17 cellular contexts compared by ENCODE assay signal in the genomic region with DNA sequence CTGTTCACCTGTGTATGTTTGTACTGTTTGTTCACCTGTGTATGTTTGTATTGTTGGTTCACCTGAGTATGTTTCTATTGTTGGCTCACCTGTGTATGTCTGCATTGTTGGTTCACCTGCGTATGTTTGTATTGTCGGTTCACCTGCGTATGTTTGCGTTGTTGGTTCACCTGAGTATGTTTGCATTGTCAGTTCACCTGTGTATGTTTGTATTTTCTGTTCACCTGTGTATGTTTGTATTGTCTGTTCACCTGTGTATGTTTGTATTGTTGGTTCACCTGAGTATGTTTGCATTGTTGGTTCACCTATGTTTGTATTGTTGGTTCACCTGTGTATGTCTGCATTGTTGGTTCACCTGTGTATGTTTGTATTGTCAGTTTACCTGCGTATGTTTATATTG.
"Had no signal": no experiment of that assay in that cellular context is flagged by ENCODE, and none has a peak within 500 bp of the region (broad histone marks: within the 10 kb centered on the region; RNA-seq: fewer than 3 reads in every experiment).

No MANE protein-coding gene starts in this region.

- H3K4me3 ChIP-seq: neural progenitor cell, pancreas, upper lobe of left lung had no signal

- DNase-seq: activated CD4-positive, alpha-beta T cell treated with anti-CD3 and anti-CD28 coated beads, Interleukin-2, amount 50 U/mL, for 48 hours; activated CD4-positive, CD25-positive, alpha-beta regulatory T cell treated with anti-CD3 and anti-CD28 coated beads, Interleukin-2, amount 50 U/mL, for 72 hours; activated CD8-positive, alpha-beta memory T cell treated with anti-CD3 and anti-CD28 coated beads, Interleukin-2, amount 10 ng/mL, durations not matched to agents 7 days and 5 days; activated effector memory CD4-positive, alpha-beta T cell treated with anti-CD3 and anti-CD28 coated beads, Interleukin-2, amount 50 U/mL, for 16 hours; activated T-cell treated with anti-CD3 and anti-CD28 coated beads, Interleukin-2, amount 50 U/mL, for 24 hours; amygdala; cerebellar nuclear complex; hypothalamus; kidney glomerular epithelial cell; pancreas; stimulated activated CD4-positive, alpha-beta T cell treated with anti-CD3 and anti-CD28 coated beads, Interleukin-4, amount 100 ng/mL, for 24 hours; upper lobe of left lung had no signal

- H3K9me3 ChIP-seq: pancreas, upper lobe of left lung had no signal

- H3K27me3 Mint-ChIP-seq: activated CD8-positive, alpha-beta memory T cell treated with anti-CD3 and anti-CD28 coated beads, Interleukin-2, amount 10 ng/mL, durations not matched to agents 7 days and 5 days; activated naive CD8-positive, alpha-beta T cell; activated T-cell treated with anti-CD3 and anti-CD28 coated beads, Interleukin-2, amount 50 U/mL, for 24 hours; brain; dendritic cell treated with granulocyte-macrophage colony-stimulating factor and Interleukin-4, amounts not matched to agents 40 ng/mL and 50 ng/mL, for 4 days; stimulated activated naive CD8-positive, alpha-beta T cell treated with anti-CD3 and anti-CD28 coated beads, Interleukin-15, Interleukin-2, amounts not matched to agents 100 ng/mL and 50 ng/mL, for 24 hours had no signal

- H3K36me3 ChIP-seq: neural progenitor cell had no signal

- H3K27ac Mint-ChIP-seq: activated CD8-positive, alpha-beta memory T cell treated with anti-CD3 and anti-CD28 coated beads, Interleukin-2, amount 10 ng/mL, durations not matched to agents 7 days and 5 days; activated naive CD8-positive, alpha-beta T cell; activated T-cell treated with anti-CD3 and anti-CD28 coated beads, Interleukin-2, amount 50 U/mL, for 24 hours; neural progenitor cell; stimulated activated naive CD8-positive, alpha-beta T cell treated with anti-CD3 and anti-CD28 coated beads, Interleukin-15, Interleukin-2, amounts not matched to agents 100 ng/mL and 50 ng/mL, for 24 hours had no signal

- H3K9me3 Mint-ChIP-seq: stimulated activated naive CD8-positive, alpha-beta T cell treated with anti-CD3 and anti-CD28 coated beads, Interleukin-15, Interleukin-2, amounts not matched to agents 100 ng/mL and 50 ng/mL, for 24 hours had no signal

- H3K27me3 ChIP-seq: neural progenitor cell, pancreas, upper lobe of left lung had no signal

- H3K4me1 Mint-ChIP-seq: activated CD8-positive, alpha-beta memory T cell treated with anti-CD3 and anti-CD28 coated beads, Interleukin-2, amount 10 ng/mL, durations not matched to agents 7 days and 5 days; neural progenitor cell had no signal

- H3K27ac ChIP-seq: neural progenitor cell, pancreas, upper lobe of left lung had no signal

- H3K9ac ChIP-seq: neural progenitor cell had no signal

- H3K4me1 ChIP-seq: neural progenitor cell, pancreas, upper lobe of left lung had no signal

- H3K4me3 Mint-ChIP-seq: activated CD8-positive, alpha-beta memory T cell treated with anti-CD3 and anti-CD28 coated beads, Interleukin-2, amount 10 ng/mL, durations not matched to agents 7 days and 5 days; activated naive CD8-positive, alpha-beta T cell; activated T-cell treated with anti-CD3 and anti-CD28 coated beads, Interleukin-2, amount 50 U/mL, for 24 hours; brain; dendritic cell treated with granulocyte-macrophage colony-stimulating factor and Interleukin-4, amounts not matched to agents 40 ng/mL and 50 ng/mL, for 4 days; neural progenitor cell; stimulated activated naive CD8-positive, alpha-beta T cell treated with anti-CD3 and anti-CD28 coated beads, Interleukin-15, Interleukin-2, amounts not matched to agents 100 ng/mL and 50 ng/mL, for 24 hours had no signal
